ENCODE assay signal across 1 cellular context in the genomic region with DNA sequence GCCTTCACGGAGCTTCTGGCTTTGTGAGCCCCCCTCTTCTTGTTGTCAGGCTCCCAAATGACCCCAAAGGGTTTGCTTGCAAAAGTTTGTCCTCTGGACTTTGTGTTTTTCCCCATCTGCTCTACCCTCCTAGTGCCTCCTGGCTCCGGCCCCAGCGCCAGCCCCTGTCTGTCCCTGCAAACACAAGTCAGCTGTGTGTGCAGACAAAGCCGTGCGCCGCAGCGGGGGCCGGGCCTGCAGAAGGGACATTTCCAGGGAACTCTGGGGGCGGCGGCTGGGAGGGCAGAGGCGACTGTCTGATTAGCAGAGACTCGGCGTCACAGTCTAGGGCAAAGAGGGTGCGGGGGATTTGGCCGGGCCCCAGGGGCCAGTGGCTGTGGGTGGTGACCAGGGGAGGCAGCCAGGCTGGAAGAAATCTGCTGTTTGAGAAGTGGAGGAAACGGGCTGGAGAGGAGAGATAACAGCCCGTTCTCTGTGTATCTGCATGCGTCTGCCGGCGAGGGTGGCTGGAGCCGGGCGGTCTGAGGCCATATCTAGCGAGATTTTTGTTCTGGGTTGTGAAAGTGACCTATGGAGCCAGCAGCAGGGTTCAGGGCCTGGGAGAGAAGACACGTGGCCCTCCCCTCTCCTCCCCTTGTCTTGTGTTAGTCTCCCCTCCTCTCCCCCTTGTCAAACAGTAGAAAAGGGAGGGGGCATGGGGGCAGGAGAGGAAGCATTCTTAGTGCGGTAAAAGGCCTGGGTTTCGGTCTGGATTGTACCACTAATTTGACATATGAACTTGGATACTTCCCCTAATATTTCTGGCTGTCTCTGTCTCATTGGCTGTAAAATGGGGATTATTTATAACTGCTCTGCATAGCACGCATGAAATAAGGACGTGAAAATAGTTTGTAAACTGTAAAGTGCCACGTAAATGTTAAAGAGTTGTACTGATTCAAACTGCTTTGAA.
TF ChIP-seq lines count a peak whose summit lies in the region.

No MANE protein-coding gene starts in this region.

TF ChIP-seq in K562, 482 proteins besides CTCF, POLR2A, EP300 and RAD21 (continued from another document):
- TF ChIP-seq, protein P1, sequence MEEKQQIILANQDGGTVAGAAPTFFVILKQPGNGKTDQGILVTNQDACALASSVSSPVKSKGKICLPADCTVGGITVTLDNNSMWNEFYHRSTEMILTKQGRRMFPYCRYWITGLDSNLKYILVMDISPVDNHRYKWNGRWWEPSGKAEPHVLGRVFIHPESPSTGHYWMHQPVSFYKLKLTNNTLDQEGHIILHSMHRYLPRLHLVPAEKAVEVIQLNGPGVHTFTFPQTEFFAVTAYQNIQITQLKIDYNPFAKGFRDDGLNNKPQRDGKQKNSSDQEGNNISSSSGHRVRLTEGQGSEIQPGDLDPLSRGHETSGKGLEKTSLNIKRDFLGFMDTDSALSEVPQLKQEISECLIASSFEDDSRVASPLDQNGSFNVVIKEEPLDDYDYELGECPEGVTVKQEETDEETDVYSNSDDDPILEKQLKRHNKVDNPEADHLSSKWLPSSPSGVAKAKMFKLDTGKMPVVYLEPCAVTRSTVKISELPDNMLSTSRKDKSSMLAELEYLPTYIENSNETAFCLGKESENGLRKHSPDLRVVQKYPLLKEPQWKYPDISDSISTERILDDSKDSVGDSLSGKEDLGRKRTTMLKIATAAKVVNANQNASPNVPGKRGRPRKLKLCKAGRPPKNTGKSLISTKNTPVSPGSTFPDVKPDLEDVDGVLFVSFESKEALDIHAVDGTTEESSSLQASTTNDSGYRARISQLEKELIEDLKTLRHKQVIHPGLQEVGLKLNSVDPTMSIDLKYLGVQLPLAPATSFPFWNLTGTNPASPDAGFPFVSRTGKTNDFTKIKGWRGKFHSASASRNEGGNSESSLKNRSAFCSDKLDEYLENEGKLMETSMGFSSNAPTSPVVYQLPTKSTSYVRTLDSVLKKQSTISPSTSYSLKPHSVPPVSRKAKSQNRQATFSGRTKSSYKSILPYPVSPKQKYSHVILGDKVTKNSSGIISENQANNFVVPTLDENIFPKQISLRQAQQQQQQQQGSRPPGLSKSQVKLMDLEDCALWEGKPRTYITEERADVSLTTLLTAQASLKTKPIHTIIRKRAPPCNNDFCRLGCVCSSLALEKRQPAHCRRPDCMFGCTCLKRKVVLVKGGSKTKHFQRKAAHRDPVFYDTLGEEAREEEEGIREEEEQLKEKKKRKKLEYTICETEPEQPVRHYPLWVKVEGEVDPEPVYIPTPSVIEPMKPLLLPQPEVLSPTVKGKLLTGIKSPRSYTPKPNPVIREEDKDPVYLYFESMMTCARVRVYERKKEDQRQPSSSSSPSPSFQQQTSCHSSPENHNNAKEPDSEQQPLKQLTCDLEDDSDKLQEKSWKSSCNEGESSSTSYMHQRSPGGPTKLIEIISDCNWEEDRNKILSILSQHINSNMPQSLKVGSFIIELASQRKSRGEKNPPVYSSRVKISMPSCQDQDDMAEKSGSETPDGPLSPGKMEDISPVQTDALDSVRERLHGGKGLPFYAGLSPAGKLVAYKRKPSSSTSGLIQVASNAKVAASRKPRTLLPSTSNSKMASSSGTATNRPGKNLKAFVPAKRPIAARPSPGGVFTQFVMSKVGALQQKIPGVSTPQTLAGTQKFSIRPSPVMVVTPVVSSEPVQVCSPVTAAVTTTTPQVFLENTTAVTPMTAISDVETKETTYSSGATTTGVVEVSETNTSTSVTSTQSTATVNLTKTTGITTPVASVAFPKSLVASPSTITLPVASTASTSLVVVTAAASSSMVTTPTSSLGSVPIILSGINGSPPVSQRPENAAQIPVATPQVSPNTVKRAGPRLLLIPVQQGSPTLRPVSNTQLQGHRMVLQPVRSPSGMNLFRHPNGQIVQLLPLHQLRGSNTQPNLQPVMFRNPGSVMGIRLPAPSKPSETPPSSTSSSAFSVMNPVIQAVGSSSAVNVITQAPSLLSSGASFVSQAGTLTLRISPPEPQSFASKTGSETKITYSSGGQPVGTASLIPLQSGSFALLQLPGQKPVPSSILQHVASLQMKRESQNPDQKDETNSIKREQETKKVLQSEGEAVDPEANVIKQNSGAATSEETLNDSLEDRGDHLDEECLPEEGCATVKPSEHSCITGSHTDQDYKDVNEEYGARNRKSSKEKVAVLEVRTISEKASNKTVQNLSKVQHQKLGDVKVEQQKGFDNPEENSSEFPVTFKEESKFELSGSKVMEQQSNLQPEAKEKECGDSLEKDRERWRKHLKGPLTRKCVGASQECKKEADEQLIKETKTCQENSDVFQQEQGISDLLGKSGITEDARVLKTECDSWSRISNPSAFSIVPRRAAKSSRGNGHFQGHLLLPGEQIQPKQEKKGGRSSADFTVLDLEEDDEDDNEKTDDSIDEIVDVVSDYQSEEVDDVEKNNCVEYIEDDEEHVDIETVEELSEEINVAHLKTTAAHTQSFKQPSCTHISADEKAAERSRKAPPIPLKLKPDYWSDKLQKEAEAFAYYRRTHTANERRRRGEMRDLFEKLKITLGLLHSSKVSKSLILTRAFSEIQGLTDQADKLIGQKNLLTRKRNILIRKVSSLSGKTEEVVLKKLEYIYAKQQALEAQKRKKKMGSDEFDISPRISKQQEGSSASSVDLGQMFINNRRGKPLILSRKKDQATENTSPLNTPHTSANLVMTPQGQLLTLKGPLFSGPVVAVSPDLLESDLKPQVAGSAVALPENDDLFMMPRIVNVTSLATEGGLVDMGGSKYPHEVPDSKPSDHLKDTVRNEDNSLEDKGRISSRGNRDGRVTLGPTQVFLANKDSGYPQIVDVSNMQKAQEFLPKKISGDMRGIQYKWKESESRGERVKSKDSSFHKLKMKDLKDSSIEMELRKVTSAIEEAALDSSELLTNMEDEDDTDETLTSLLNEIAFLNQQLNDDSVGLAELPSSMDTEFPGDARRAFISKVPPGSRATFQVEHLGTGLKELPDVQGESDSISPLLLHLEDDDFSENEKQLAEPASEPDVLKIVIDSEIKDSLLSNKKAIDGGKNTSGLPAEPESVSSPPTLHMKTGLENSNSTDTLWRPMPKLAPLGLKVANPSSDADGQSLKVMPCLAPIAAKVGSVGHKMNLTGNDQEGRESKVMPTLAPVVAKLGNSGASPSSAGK (IDR thresholded peaks at IDR 0.05), result peak; percentile 37; the same call in 1 of the 2 replicates
- no peak for TF ChIP-seq FUS (optimal IDR thresholded peaks at IDR 0.05; ENCODE audit: low read depth, low read length)
- peak in 1 of 2 experiments; percentile 41; a peak in 1 of 4 replicates for TF ChIP-seq NONO (IDR thresholded peaks at IDR 0.05; ENCODE audit: low read depth in 2 of 2, low read length in 1 of 2)
- peak; percentile 91 to 97 for TF ChIP-seq TBL1XR1 (IDR thresholded peaks at IDR 0.05; ENCODE audit: low read length in 2 of 2)
- TF ChIP-seq, protein P2, sequence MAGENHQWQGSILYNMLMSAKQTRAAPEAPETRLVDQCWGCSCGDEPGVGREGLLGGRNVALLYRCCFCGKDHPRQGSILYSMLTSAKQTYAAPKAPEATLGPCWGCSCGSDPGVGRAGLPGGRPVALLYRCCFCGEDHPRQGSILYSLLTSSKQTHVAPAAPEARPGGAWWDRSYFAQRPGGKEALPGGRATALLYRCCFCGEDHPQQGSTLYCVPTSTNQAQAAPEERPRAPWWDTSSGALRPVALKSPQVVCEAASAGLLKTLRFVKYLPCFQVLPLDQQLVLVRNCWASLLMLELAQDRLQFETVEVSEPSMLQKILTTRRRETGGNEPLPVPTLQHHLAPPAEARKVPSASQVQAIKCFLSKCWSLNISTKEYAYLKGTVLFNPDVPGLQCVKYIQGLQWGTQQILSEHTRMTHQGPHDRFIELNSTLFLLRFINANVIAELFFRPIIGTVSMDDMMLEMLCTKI (IDR thresholded peaks at IDR 0.05; ENCODE audit: partially characterized antibody), result no peak
- no peak for TF ChIP-seq ZNF77 (CRISPR knock-in tag; IDR thresholded peaks at IDR 0.05)
- TF ChIP-seq ZNF699 (CRISPR knock-in tag; IDR thresholded peaks at IDR 0.05; ENCODE audit: insufficient replicate concordance), result no peak
- TF ChIP-seq, protein P3, sequence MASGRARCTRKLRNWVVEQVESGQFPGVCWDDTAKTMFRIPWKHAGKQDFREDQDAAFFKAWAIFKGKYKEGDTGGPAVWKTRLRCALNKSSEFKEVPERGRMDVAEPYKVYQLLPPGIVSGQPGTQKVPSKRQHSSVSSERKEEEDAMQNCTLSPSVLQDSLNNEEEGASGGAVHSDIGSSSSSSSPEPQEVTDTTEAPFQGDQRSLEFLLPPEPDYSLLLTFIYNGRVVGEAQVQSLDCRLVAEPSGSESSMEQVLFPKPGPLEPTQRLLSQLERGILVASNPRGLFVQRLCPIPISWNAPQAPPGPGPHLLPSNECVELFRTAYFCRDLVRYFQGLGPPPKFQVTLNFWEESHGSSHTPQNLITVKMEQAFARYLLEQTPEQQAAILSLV (tag; IDR thresholded peaks at IDR 0.05), result no peak
- TF ChIP-seq SIRT6 (IDR thresholded peaks at IDR 0.05; ENCODE audit: low read depth, low read length), result no peak
- no peak for TF ChIP-seq ARHGAP35 (IDR thresholded peaks at IDR 0.05; ENCODE audit: partially characterized antibody)
- TF ChIP-seq RBM15 (IDR thresholded peaks at IDR 0.05; ENCODE audit: insufficient read depth, low read length), result no peak
- TF ChIP-seq ADNP (tag; IDR thresholded peaks at IDR 0.05), result no peak
- peak; percentile 95 for TF ChIP-seq GATA2 (CRISPR knock-in tag; IDR thresholded peaks at IDR 0.05)
- TF ChIP-seq, protein P4, sequence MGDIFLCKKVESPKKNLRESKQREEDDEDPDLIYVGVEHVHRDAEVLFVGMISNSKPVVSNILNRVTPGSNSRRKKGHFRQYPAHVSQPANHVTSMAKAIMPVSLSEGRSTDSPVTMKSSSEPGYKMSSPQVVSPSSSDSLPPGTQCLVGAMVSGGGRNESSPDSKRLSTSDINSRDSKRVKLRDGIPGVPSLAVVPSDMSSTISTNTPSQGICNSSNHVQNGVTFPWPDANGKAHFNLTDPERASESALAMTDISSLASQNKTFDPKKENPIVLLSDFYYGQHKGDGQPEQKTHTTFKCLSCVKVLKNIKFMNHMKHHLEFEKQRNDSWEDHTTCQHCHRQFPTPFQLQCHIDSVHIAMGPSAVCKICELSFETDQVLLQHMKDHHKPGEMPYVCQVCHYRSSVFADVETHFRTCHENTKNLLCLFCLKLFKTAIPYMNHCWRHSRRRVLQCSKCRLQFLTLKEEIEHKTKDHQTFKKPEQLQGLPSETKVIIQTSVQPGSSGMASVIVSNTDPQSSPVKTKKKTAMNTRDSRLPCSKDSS (IDR thresholded peaks at IDR 0.05; ENCODE audit: low read depth, partially characterized antibody), result no peak
- peak; percentile 37 for TF ChIP-seq SAP30 (IDR thresholded peaks at IDR 0.05; ENCODE audit: borderline replicate concordance, insufficient read depth, low read depth, low read length, poor library complexity, severe bottlenecking)
- no peak for TF ChIP-seq ZNF785 (CRISPR knock-in tag; IDR thresholded peaks at IDR 0.05)
- TF ChIP-seq PTTG1 (tag; IDR thresholded peaks at IDR 0.05; ENCODE audit: low read depth), result no peak
- no peak for TF ChIP-seq XRCC3 (IDR thresholded peaks at IDR 0.05)
- no peak for TF ChIP-seq ZNF224 (CRISPR knock-in tag; IDR thresholded peaks at IDR 0.05)
- no peak for TF ChIP-seq XRCC4 (IDR thresholded peaks at IDR 0.05; ENCODE audit: extremely low read depth, insufficient read depth, insufficient read length)
- peak; percentile 15 for TF ChIP-seq HCFC1 (IDR thresholded peaks at IDR 0.05; ENCODE audit: low read depth, low read length)
- TF ChIP-seq FIP1L1 (IDR thresholded peaks at IDR 0.05; ENCODE audit: low read depth, low read length, poor library complexity, severe bottlenecking), result no peak
- peak; percentile 86 for TF ChIP-seq ATF7 (IDR thresholded peaks at IDR 0.05)
- no peak for TF ChIP-seq SRSF1 (IDR thresholded peaks at IDR 0.05; ENCODE audit: low read depth, low read length)
- no peak for TF ChIP-seq ZNF165 (CRISPR knock-in tag; IDR thresholded peaks at IDR 0.05; ENCODE audit: borderline replicate concordance)
- TF ChIP-seq ZFP30 (CRISPR knock-in tag; IDR thresholded peaks at IDR 0.05; ENCODE audit: borderline replicate concordance), result no peak
- TF ChIP-seq, protein P5, sequence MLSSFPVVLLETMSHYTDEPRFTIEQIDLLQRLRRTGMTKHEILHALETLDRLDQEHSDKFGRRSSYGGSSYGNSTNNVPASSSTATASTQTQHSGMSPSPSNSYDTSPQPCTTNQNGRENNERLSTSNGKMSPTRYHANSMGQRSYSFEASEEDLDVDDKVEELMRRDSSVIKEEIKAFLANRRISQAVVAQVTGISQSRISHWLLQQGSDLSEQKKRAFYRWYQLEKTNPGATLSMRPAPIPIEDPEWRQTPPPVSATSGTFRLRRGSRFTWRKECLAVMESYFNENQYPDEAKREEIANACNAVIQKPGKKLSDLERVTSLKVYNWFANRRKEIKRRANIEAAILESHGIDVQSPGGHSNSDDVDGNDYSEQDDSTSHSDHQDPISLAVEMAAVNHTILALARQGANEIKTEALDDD (IDR thresholded peaks at IDR 0.05), result peak; percentile 45; the same call in 1 of the 2 replicates
- TF ChIP-seq ZNF24 (IDR thresholded peaks at IDR 0.05), result no peak
